In genomic region chr19:570315-570714, GRCh38 we compare ENCODE assay signal across 14 cellular contexts. TPM values are rescaled to one million over a fixed set of nuclear protein-coding genes. Genes with fewer than 3 reads are reported as not detected.
DNase-seq lines count a peak whose midpoint lies in the region; ATAC-seq and TF ChIP-seq lines count a peak whose summit lies in the region.
"Had no signal": no experiment of that assay in that cellular context is flagged by ENCODE, and none has a peak within 500 bp of the region (broad histone marks: within the 10 kb centered on the region; RNA-seq: fewer than 3 reads in every experiment).

No MANE protein-coding gene starts in this region.

- no peak overlapping the region for H3K27ac Mint-ChIP-seq in GM23338
- peak overlapping the region; percentile 77 for H3K27ac Mint-ChIP-seq in activated CD4-positive, alpha-beta memory T cell treated with anti-CD3 and anti-CD28 coated beads, Interleukin-2, amount 10 ng/mL, durations not matched to agents 7 days and 5 days
- H3K27ac Mint-ChIP-seq in memory B cell = no peak overlapping the region

- no peaks in the 10 kb centered on the region for H3K9me2 ChIP-seq in GM23338 (ENCODE audit: insufficient read depth)

- no peak overlapping the region for H3K4me2 ChIP-seq in GM23338

- 82% methylated on average over 10 of the region's 22 CpGs; no CpG with 5 or more reads in 1 of the 2 donors for WGBS in gastroesophageal sphincter (ENCODE audit: low coverage in 1 of 2), 2 donors

- H3K27ac ChIP-seq in GM23338 (ENCODE audit: low read depth) (no peak overlapping the region), gastroesophageal sphincter (no peak overlapping the region)
- H3K27ac ChIP-seq: SJSA1, thoracic aorta had no signal

- TF ChIP-seq CTCF in GM23338 (conservative IDR thresholded peaks at IDR 0.05; ENCODE audit: low read depth in 2 of 2) = no peak
- TF ChIP-seq CTCF in gastroesophageal sphincter (IDR thresholded peaks at IDR 0.05) = no peak

- CTCF ChIA-PET in activated CD4-positive, alpha-beta memory T cell treated with anti-CD3 and anti-CD28 coated beads, Interleukin-2, amount 10 ng/mL, durations not matched to agents 7 days and 5 days (lab: Charles Lee) = interaction anchor here (0.8 to 2.3 kb wide), 2 partner anchors 60 to 293 kb away, joined by 3 to 7 read pairs; no protein-coding TSS in a partner anchor

- no peak for TF ChIP-seq EP300 in gastroesophageal sphincter (IDR thresholded peaks at IDR 0.05)

- no peaks in the 10 kb centered on the region for H3K36me3 ChIP-seq in GM23338 (ENCODE audit: insufficient read depth)
- no peaks in the 10 kb centered on the region for H3K36me3 ChIP-seq in gastroesophageal sphincter
- H3K36me3 ChIP-seq: thoracic aorta had no signal

- no peaks in the 10 kb centered on the region for H3K9me3 ChIP-seq in gastroesophageal sphincter
- H3K9me3 ChIP-seq: thoracic aorta had no signal

- peaks cover 15% of the 10 kb centered on the region for H3F3A ChIP-seq in GM23338 (replicated peaks; ENCODE audit: low read depth)

- peaks cover 18% of the 10 kb centered on the region for H3K4me1 ChIP-seq in GM23338 (ENCODE audit: insufficient read depth)
- H3K4me1 ChIP-seq in gastroesophageal sphincter = peaks cover 0 to 37% (median 23%) of the 10 kb centered on the region in 3 donors

- H3K36me3 Mint-ChIP-seq in GM23338 (ENCODE audit: low read depth) (peaks cover 43% of the 10 kb centered on the region), memory B cell (peaks cover 2% of the 10 kb centered on the region)
- no peaks in the 10 kb centered on the region for H3K36me3 Mint-ChIP-seq in activated CD4-positive, alpha-beta memory T cell treated with anti-CD3 and anti-CD28 coated beads, Interleukin-2, amount 10 ng/mL, durations not matched to agents 7 days and 5 days (ENCODE audit: low read depth)

- DNase-seq in CD1c-positive myeloid dendritic cell (ENCODE audit: extremely low spot score) (peak; percentile 73), GM23338 (ENCODE audit: low spot score) (no peak), memory B cell (ENCODE audit: low spot score in 2 of 2) (no peak), activated gamma-delta T cell (lab: John Stamatoyannopoulos, UW) (no peak), kidney tubule cell (ENCODE audit: low spot score) (no peak)
- DNase-seq in activated CD4-positive, alpha-beta memory T cell treated with anti-CD3 and anti-CD28 coated beads, Interleukin-2, amount 10 ng/mL, durations not matched to agents 7 days and 5 days = no peak
- DNase-seq: anterior cingulate cortex; NK-92 treated with Interleukin-12 subunit alpha and Interleukin-12 subunit beta, amount 100 ng/mL, for 24 hours had no signal

- peaks cover 21% of the 10 kb centered on the region for H4K20me1 ChIP-seq in GM23338 (replicated peaks; ENCODE audit: insufficient read depth)

- H3K27me3 Mint-ChIP-seq in GM23338 (ENCODE audit: insufficient read depth, low read depth, poor library complexity) = peaks cover 36% of the 10 kb centered on the region
- H3K27me3 Mint-ChIP-seq in activated CD4-positive, alpha-beta memory T cell treated with anti-CD3 and anti-CD28 coated beads, Interleukin-2, amount 10 ng/mL, durations not matched to agents 7 days and 5 days = no peaks in the 10 kb centered on the region
- H3K27me3 Mint-ChIP-seq in memory B cell = no peaks in the 10 kb centered on the region

- H3K9me3 Mint-ChIP-seq in GM23338 = peaks cover 24% of the 10 kb centered on the region
- H3K9me3 Mint-ChIP-seq in activated CD4-positive, alpha-beta memory T cell treated with anti-CD3 and anti-CD28 coated beads, Interleukin-2, amount 10 ng/mL, durations not matched to agents 7 days and 5 days = no peaks in the 10 kb centered on the region
- H3K9me3 Mint-ChIP-seq in memory B cell = no peaks in the 10 kb centered on the region

- no peak for TF ChIP-seq POLR2A in gastroesophageal sphincter (IDR thresholded peaks at IDR 0.05)

- H3K79me2 ChIP-seq in GM23338 (replicated peaks; ENCODE audit: insufficient read depth) = peaks cover 29% of the 10 kb centered on the region

- POLR2A ChIA-PET in activated CD4-positive, alpha-beta memory T cell treated with anti-CD3 and anti-CD28 coated beads, Interleukin-2, amount 10 ng/mL, durations not matched to agents 7 days and 5 days (lab: Charles Lee) = interaction anchor here (1.4 kb wide), 1 partner anchor 38 kb away, joined by 6 read pairs; the partner anchor contains the start of gene CDC34

- H3K4me1 Mint-ChIP-seq in GM23338 = peaks cover 24% of the 10 kb centered on the region
- peaks cover 33% of the 10 kb centered on the region for H3K4me1 Mint-ChIP-seq in activated CD4-positive, alpha-beta memory T cell treated with anti-CD3 and anti-CD28 coated beads, Interleukin-2, amount 10 ng/mL, durations not matched to agents 7 days and 5 days
- peaks cover 20% of the 10 kb centered on the region for H3K4me1 Mint-ChIP-seq in memory B cell

- H3K4me3 Mint-ChIP-seq in GM23338 (peak overlapping the region; percentile 33; the same call in 2 of the 3 replicates), memory B cell (peak overlapping the region; percentile 47)
- no peak overlapping the region for H3K4me3 Mint-ChIP-seq in activated CD4-positive, alpha-beta memory T cell treated with anti-CD3 and anti-CD28 coated beads, Interleukin-2, amount 10 ng/mL, durations not matched to agents 7 days and 5 days

- H2AFZ ChIP-seq in GM23338 = no peak overlapping the region

- ATAC-seq in GM23338 = no peak
- no peak for ATAC-seq in memory B cell (ENCODE audit: low read depth)
- ATAC-seq in HG03095 (IDR thresholded peaks at IDR 0.05; ENCODE audit: unreplicated experiment) = no peak
- ATAC-seq in gastroesophageal sphincter = no peak

- H3K4me3 ChIP-seq in GM23338 (no peak overlapping the region), gastroesophageal sphincter (no peak overlapping the region)

- H3K27me3 ChIP-seq in GM23338 (ENCODE audit: insufficient read depth) (no peaks in the 10 kb centered on the region), gastroesophageal sphincter (no peaks in the 10 kb centered on the region)
- H3K27me3 ChIP-seq: SJSA1 had no signal

TF ChIP-seq in GM23338, 12 proteins besides CTCF, POLR2A, EP300 and RAD21 (continues in another document):
- no peak for TF ChIP-seq ZNF114 (CRISPR knock-in tag; IDR thresholded peaks at IDR 0.05)
- no peak for TF ChIP-seq EZH2 (IDR thresholded peaks at IDR 0.05; ENCODE audit: low read depth, unreplicated experiment)
- no peak for TF ChIP-seq POLR2AphosphoS5 (IDR thresholded peaks at IDR 0.05; ENCODE audit: low read depth)
- TF ChIP-seq STAT1 (IDR thresholded peaks at IDR 0.05; ENCODE audit: unreplicated experiment) = no peak
- no peak for TF ChIP-seq EZH2phosphoT487 (IDR thresholded peaks at IDR 0.05; ENCODE audit: unreplicated experiment)
- no peak for TF ChIP-seq ZNF331 (CRISPR knock-in tag; IDR thresholded peaks at IDR 0.05; ENCODE audit: low read depth)

RNA-seq across cellular contexts. Expression of gene BSG, which starts 2.1 kb away (rescaled TPM):
- total RNA-seq in GM23338 (2014; rRNA removed; shearing (Covaris generic)) = 891 and 973 TPM in 2 replicates
- polyA plus RNA-seq in GM23338 (2016; fragmentation: Nextera tagmentation; extraction: Ambion mirVana) = 957 and 960 TPM in 2 replicates
- total RNA-seq in activated CD4-positive, alpha-beta memory T cell treated with anti-CD3 and anti-CD28 coated beads, Interleukin-2, amount 10 ng/mL, durations not matched to agents 7 days and 5 days = 100 to 1,000 TPM; 255 to 257 TPM
- total RNA-seq in gastroesophageal sphincter = 100 to 1,000 TPM; 347 to 450 (median 384) TPM

RNA-seq across cellular contexts. Expression of gene HCN2, which starts 19.4 kb away (rescaled TPM):
- 2.9 and 3.7 TPM in 2 replicates for total RNA-seq in GM23338 (2014; rRNA removed; shearing (Covaris generic))
- polyA plus RNA-seq in GM23338 (2016; fragmentation: Nextera tagmentation; extraction: Ambion mirVana) = 0.06 and 0.14 TPM in 2 replicates
- total RNA-seq in activated CD4-positive, alpha-beta memory T cell treated with anti-CD3 and anti-CD28 coated beads, Interleukin-2, amount 10 ng/mL, durations not matched to agents 7 days and 5 days = 1 to 10 TPM; 3.1 to 3.5 TPM
- under 1 TPM; 0.12 to 0.27 (median 0.21) TPM for total RNA-seq in gastroesophageal sphincter
- total RNA-seq: thoracic aorta had no signal

RNA-seq across cellular contexts. Expression of gene GZMM, which starts 26.5 kb away (rescaled TPM):
- total RNA-seq in GM23338 (2014; rRNA removed; shearing (Covaris generic)) = not detected in 2 replicates
- 0.29 TPM in 1 of 2 replicates, not detected in the other for polyA plus RNA-seq in GM23338 (2016; fragmentation: Nextera tagmentation; extraction: Ambion mirVana)
- total RNA-seq in activated CD4-positive, alpha-beta memory T cell treated with anti-CD3 and anti-CD28 coated beads, Interleukin-2, amount 10 ng/mL, durations not matched to agents 7 days and 5 days = 10 to 100 TPM; 45.1 to 45.2 TPM
- 1 to 10 TPM in 1 of 4 donors, under 1 TPM in 1, not detected in 2; 0.62 to 1.8 TPM for total RNA-seq in gastroesophageal sphincter
- total RNA-seq: esophagus mucosa, HT1080, SJSA1 had no signal

RNA-seq across cellular contexts. Expression of gene CDC34, which starts 38.8 kb away (rescaled TPM):
- 146 and 148 TPM in 2 replicates for total RNA-seq in GM23338 (2014; rRNA removed; shearing (Covaris generic))
- polyA plus RNA-seq in GM23338 (2016; fragmentation: Nextera tagmentation; extraction: Ambion mirVana) = 114 and 118 TPM in 2 replicates
- total RNA-seq in activated CD4-positive, alpha-beta memory T cell treated with anti-CD3 and anti-CD28 coated beads, Interleukin-2, amount 10 ng/mL, durations not matched to agents 7 days and 5 days = 10 to 100 TPM; 50.3 to 50.4 TPM
- total RNA-seq in gastroesophageal sphincter = 10 to 100 TPM; 43.2 to 86.9 (median 70.2) TPM

Comparison
In these comparisons a context has a peak if more than half of its experiments do, and no peak if none do; other contexts are left out.
1. RNA of gene GZMM, which starts 26.5 kb away (total RNA-seq): 45.1 to 45.2 TPM in activated CD4-positive, alpha-beta memory T cell treated with anti-CD3 and anti-CD28 coated beads, Interleukin-2, amount 10 ng/mL, durations not matched to agents 7 days and 5 days; 0.62 to 1.8 TPM in gastroesophageal sphincter and not detected in GM23338; every median in the first group is over 10 times any median in the second.